8 cellular contexts compared by ENCODE assay signal in the genomic region with DNA sequence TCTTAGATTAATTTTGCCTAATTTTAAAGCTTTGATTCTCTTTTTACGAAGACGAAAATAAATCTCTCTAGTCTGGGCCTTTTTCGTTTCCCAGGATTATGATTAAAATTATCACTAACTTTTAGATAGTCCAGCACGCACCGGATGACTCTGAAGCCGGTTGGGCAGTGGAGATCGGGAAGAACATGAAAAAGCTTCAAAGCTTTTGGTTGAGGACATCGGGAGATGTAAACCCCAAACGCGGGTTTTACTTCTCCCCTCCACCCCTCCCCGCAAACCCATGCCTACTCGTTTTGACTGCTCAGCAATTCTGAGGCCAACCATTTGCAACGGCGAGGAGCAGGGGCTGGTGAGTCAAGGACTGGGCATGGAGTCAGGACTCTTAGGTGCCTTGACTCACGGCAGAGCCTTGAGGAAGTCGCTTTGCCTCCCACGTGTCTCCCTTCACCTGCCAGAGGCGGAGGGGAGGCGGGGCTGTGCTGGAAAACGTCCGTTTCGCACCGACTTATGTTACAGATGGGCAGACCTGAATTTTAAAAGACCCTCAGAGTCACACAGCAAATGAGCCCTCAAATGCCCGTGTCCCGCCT. TPM values are rescaled to one million over a fixed set of nuclear protein-coding genes. Genes with fewer than 3 reads are reported as not detected.
DNase-seq lines count a peak whose midpoint lies in the region; ATAC-seq and TF ChIP-seq lines count a peak whose summit lies in the region.

No MANE protein-coding gene starts in this region.

- H3K4me3 ChIP-seq in A673 (ENCODE audit: low read depth, low read length, poor library complexity, severe bottlenecking): peak overlapping the region; percentile 65
- peak overlapping the region; percentile 87 for H3K4me3 ChIP-seq in colonic mucosa

- TF ChIP-seq CTCF in A673 (conservative IDR thresholded peaks at IDR 0.05; ENCODE audit: low read depth, low read length) (no peak), colonic mucosa (IDR thresholded peaks at IDR 0.05) (no peak)

- H3K9me3 ChIP-seq in A673 (ENCODE audit: low read depth, low read length, poor library complexity, severe bottlenecking) (no peaks in the 10 kb centered on the region), colonic mucosa (no peaks in the 10 kb centered on the region)

- H3K27me3 ChIP-seq in A673 (replicated peaks; ENCODE audit: insufficient read depth, low read depth, low read length, poor library complexity): no peaks in the 10 kb centered on the region
- H3K27me3 ChIP-seq in colonic mucosa: no peaks in the 10 kb centered on the region

- POLR2A ChIA-PET in A673 (lab: Charles Lee; ENCODE audit: low non-redundant PET): no interaction called here

- DNase-seq in A673 (ENCODE audit: low spot score): peak; percentile 37
- DNase-seq in NCI-H2029 (lab: John Stamatoyannopoulos, UW): peak; percentile 77
- DNase-seq in activated CD4-positive, alpha-beta T cell treated with anti-CD3 and anti-CD28 coated beads for 24 hours (ENCODE audit: low read depth in 2 of 2): peak; percentile 36 to 46
- DNase-seq in colonic mucosa: peak; percentile 84
- peak; percentile 55 for DNase-seq in left lobe of liver (ENCODE audit: low spot score)
- peak; percentile 67 for DNase-seq in stimulated activated CD4-positive, alpha-beta T cell treated with anti-CD3 and anti-CD28 coated beads, Interleukin-2, amount 100 ng/mL, for 4 hours (ENCODE audit: low read depth)

- CTCF ChIA-PET in A673 (lab: Charles Lee): no interaction called here

- BruUV-seq in A673 (replicated peaks; lab: Mats Ljungman, UMichigan): no TSS peak

- H3K36me3 ChIP-seq in A673 (ENCODE audit: insufficient read depth, low read length, poor library complexity, severe bottlenecking) (no peaks in the 10 kb centered on the region), colonic mucosa (no peaks in the 10 kb centered on the region)

- H3K27ac ChIP-seq in A673 (ENCODE audit: low read depth, low read length, poor library complexity, severe bottlenecking) (peak overlapping the region; percentile 75), colonic mucosa (peak overlapping the region; percentile 81)

- H3K9ac ChIP-seq in colonic mucosa (ENCODE audit: low read depth in 2 of 2, low read length in 2 of 2): peak overlapping the region; percentile 56 to 81

- intact Hi-C loops in A673 (cut with micrococcal nuclease; ENCODE audit: unreplicated experiment): no loop called here
- intact Hi-C loops in colonic mucosa (cut with DNase I): no loop called here

- ATAC-seq in GM18907 (IDR thresholded peaks at IDR 0.05; ENCODE audit: unreplicated experiment) (peak; percentile 8), left lobe of liver (peak; percentile 26), HG03135 (IDR thresholded peaks at IDR 0.05; ENCODE audit: unreplicated experiment) (no peak)

- peaks cover 15% of the 10 kb centered on the region for H3K4me1 ChIP-seq in A673 (ENCODE audit: insufficient read depth, low read length, poor library complexity, severe bottlenecking)
- no peaks in the 10 kb centered on the region for H3K4me1 ChIP-seq in colonic mucosa

RNA-seq across cellular contexts. Expression of gene DUSP14, which starts 1.0 kb away (rescaled TPM):
- total RNA-seq in A673 (2021) (13.8 and 14.0 TPM in 2 replicates), colonic mucosa (1 to 10 TPM; 2.2 to 3.0 TPM), left lobe of liver (10.6 TPM)
